ENCODE assay signal across 17 cellular contexts in the genomic region with DNA sequence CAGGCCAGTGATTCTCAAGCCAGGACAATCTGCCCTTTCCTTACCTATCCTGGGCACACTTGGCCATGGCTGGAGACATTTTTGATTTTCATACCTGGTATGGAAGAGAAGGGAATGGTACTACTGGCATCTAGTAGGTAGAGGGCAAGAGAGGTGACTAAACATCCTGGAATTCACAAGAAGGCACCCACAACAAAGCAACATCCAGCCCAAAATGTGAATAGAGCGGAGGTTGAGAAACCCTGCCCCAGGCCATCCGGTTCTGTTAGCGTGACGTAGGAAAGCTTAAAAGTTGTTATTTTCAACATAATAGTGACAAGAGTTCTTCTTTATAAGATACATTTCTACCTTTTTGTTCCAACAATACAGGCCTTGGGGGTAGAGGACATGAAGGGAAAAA.
DNase-seq lines count a peak whose midpoint lies in the region; ATAC-seq and TF ChIP-seq lines count a peak whose summit lies in the region.
"Had no signal": no experiment of that assay in that cellular context is flagged by ENCODE, and none has a peak within 500 bp of the region (broad histone marks: within the 10 kb centered on the region; RNA-seq: fewer than 3 reads in every experiment).

No MANE protein-coding gene starts in this region.

- H3K9me3 Mint-ChIP-seq in neural crest cell = no peaks in the 10 kb centered on the region
- no peaks in the 10 kb centered on the region for H3K9me3 Mint-ChIP-seq in activated T-helper 17 cell treated with anti-CD3 and anti-CD28 coated beads, Interleukin-2, amount 50 U/mL, for 72 hours
- H3K9me3 Mint-ChIP-seq: CD4-positive, alpha-beta memory T cell; H9 had no signal

- H3K4me1 Mint-ChIP-seq in neural crest cell = peaks cover 20% of the 10 kb centered on the region
- H3K4me1 Mint-ChIP-seq in activated T-helper 17 cell treated with anti-CD3 and anti-CD28 coated beads, Interleukin-2, amount 50 U/mL, for 72 hours = no peaks in the 10 kb centered on the region

- TF ChIP-seq CTCF in epithelial cell of esophagus (IDR thresholded peaks at IDR 0.05; ENCODE audit: insufficient read depth, low read depth, low read length, missing control alignments) (no peak), neural crest cell (conservative IDR thresholded peaks at IDR 0.05) (no peak)

- H3K27ac Mint-ChIP-seq in neural crest cell (ENCODE audit: unreplicated experiment) = peak overlapping the region; percentile 17
- no peak overlapping the region for H3K27ac Mint-ChIP-seq in activated T-helper 17 cell treated with anti-CD3 and anti-CD28 coated beads, Interleukin-2, amount 50 U/mL, for 72 hours
- H3K27ac Mint-ChIP-seq: CD4-positive, alpha-beta memory T cell; H9 had no signal

- H3K4me3 Mint-ChIP-seq in neural crest cell = no peak overlapping the region
- no peak overlapping the region for H3K4me3 Mint-ChIP-seq in activated T-helper 17 cell treated with anti-CD3 and anti-CD28 coated beads, Interleukin-2, amount 50 U/mL, for 72 hours
- H3K4me3 Mint-ChIP-seq: CD4-positive, alpha-beta memory T cell; H9 had no signal

- peaks cover 6% of the 10 kb centered on the region for H3K27me3 Mint-ChIP-seq in neural crest cell (ENCODE audit: low read depth)
- H3K27me3 Mint-ChIP-seq in activated T-helper 17 cell treated with anti-CD3 and anti-CD28 coated beads, Interleukin-2, amount 50 U/mL, for 72 hours = peaks cover 34% of the 10 kb centered on the region

- no peaks in the 10 kb centered on the region for H3K36me3 Mint-ChIP-seq in neural crest cell (ENCODE audit: low read depth)
- no peaks in the 10 kb centered on the region for H3K36me3 Mint-ChIP-seq in activated T-helper 17 cell treated with anti-CD3 and anti-CD28 coated beads, Interleukin-2, amount 50 U/mL, for 72 hours (ENCODE audit: low read depth)
- H3K36me3 Mint-ChIP-seq: CD4-positive, alpha-beta memory T cell had no signal

- DNase-seq in RPMI7951 (ENCODE audit: low read depth) = peak; percentile 59
- peak; percentile 93 for DNase-seq in SW480 (ENCODE audit: low spot score)
- DNase-seq in epithelial cell of esophagus (ENCODE audit: low read depth) = peak; percentile 7
- no peak for DNase-seq in neural crest cell (ENCODE audit: low read depth, low spot score)
- DNase-seq in germinal center (ENCODE audit: low spot score) = no peak
- DNase-seq: BE2C; CD4-positive, alpha-beta memory T cell; DMS79; EL; GDM1; GOT3; H9; IMR-90 had no signal

- H3K4me3 ChIP-seq in epithelial cell of esophagus (ENCODE audit: low read length) = no peak overlapping the region
- H3K4me3 ChIP-seq: A549 had no signal

- ATAC-seq in HG02852 (IDR thresholded peaks at IDR 0.05; ENCODE audit: unreplicated experiment) (no peak), HG03025 (IDR thresholded peaks at IDR 0.05; ENCODE audit: low FRiP score, unreplicated experiment) (no peak)
- no peak for ATAC-seq in activated T-helper 17 cell treated with anti-CD3 and anti-CD28 coated beads, Interleukin-2, amount 50 U/mL, for 72 hours (replicated peaks)
- ATAC-seq: A549 had no signal

Comparison
In these comparisons a context has a peak if more than half of its experiments do, and no peak if none do; other contexts are left out.
1. DNase-seq: peak in RPMI7951 (single experiment), SW480 (single experiment) and epithelial cell of esophagus (single experiment); none in neural crest cell (single experiment) and germinal center (single experiment).